Comparison of ENCODE assay signal across 16 cellular contexts in genomic region chr2:202786792-202787191, GRCh38.
DNase-seq lines count a peak whose midpoint lies in the region; ATAC-seq and TF ChIP-seq lines count a peak whose summit lies in the region.
"Had no signal": no experiment of that assay in that cellular context is flagged by ENCODE, and none has a peak within 500 bp of the region (broad histone marks: within the 10 kb centered on the region; RNA-seq: fewer than 3 reads in every experiment).

No MANE protein-coding gene starts in this region.

- POLR2A ChIA-PET in IMR-90 (lab: Charles Lee; ENCODE audit: unreplicated experiment) = no interaction called here

- H3K4me3 Mint-ChIP-seq in endodermal cell (no peak overlapping the region), memory B cell (no peak overlapping the region)
- H3K4me3 Mint-ChIP-seq: B cell; CD4-positive, alpha-beta T cell had no signal

- no peaks in the 10 kb centered on the region for H3K4me1 Mint-ChIP-seq in endodermal cell
- H3K4me1 Mint-ChIP-seq in memory B cell = no peaks in the 10 kb centered on the region
- H3K4me1 Mint-ChIP-seq: B cell had no signal

- no peak overlapping the region for H4K91ac ChIP-seq in IMR-90 (ENCODE audit: insufficient read depth, low read depth, low read length)
- H4K91ac ChIP-seq in neuronal stem cell (ENCODE audit: low read depth, low read length, poor library complexity) = no peak overlapping the region
- no peak overlapping the region for H4K91ac ChIP-seq in trophoblast cell (ENCODE audit: low read depth, low read length)

- H3K23ac ChIP-seq in IMR-90 (ENCODE audit: low read depth, low read length) = no peak overlapping the region
- H3K23ac ChIP-seq in neuronal stem cell (ENCODE audit: low read depth, low read length, poor library complexity) = no peak overlapping the region
- H3K23ac ChIP-seq in trophoblast cell (ENCODE audit: low read length) = no peak overlapping the region

- H2AFZ ChIP-seq in IMR-90 (replicated peaks; ENCODE audit: low read length, poor library complexity) (no peak overlapping the region), smooth muscle cell (ENCODE audit: low read depth) (no peak overlapping the region), neuronal stem cell (ENCODE audit: low read length) (no peak overlapping the region), trophoblast cell (ENCODE audit: insufficient read depth, low read length, poor library complexity) (no peak overlapping the region)
- H2AFZ ChIP-seq: GM23248 had no signal

- no peak overlapping the region for H2AK9ac ChIP-seq in IMR-90 (replicated peaks; ENCODE audit: low read depth, low read length, poor library complexity)

- no peak overlapping the region for H3K9ac ChIP-seq in IMR-90 (ENCODE audit: low read depth, low read length)
- H3K9ac ChIP-seq in endodermal cell (ENCODE audit: extremely low read depth, low read length, poor library complexity, severe bottlenecking) = no peak overlapping the region
- no peak overlapping the region for H3K9ac ChIP-seq in smooth muscle cell (ENCODE audit: low read depth)
- H3K9ac ChIP-seq in neuronal stem cell (ENCODE audit: low read depth, low read length, poor library complexity) = no peak overlapping the region
- no peak overlapping the region for H3K9ac ChIP-seq in trophoblast cell (ENCODE audit: low read length)
- H3K9ac ChIP-seq: GM23248 had no signal

- H3K18ac ChIP-seq in IMR-90 (ENCODE audit: low read depth, low read length) = no peak overlapping the region
- H3K18ac ChIP-seq in neuronal stem cell (ENCODE audit: low read length) = no peak overlapping the region
- no peak overlapping the region for H3K18ac ChIP-seq in trophoblast cell (ENCODE audit: low read length)

- H2AK5ac ChIP-seq in IMR-90 (ENCODE audit: low read depth, low read length) (no peak overlapping the region), neuronal stem cell (ENCODE audit: low read depth, low read length) (no peak overlapping the region), trophoblast cell (ENCODE audit: low read length) (no peak overlapping the region)

- no peak overlapping the region for H2BK20ac ChIP-seq in IMR-90 (ENCODE audit: low read depth, low read length)

- H3F3A ChIP-seq in smooth muscle cell (ENCODE audit: low read depth) = peaks cover 8% of the 10 kb centered on the region

- H3K9me3 Mint-ChIP-seq in endodermal cell (no peaks in the 10 kb centered on the region), memory B cell (no peaks in the 10 kb centered on the region)
- H3K9me3 Mint-ChIP-seq: CD4-positive, alpha-beta T cell had no signal

- H3K4me1 ChIP-seq in IMR-90 (ENCODE audit: control insufficient read depth, insufficient read depth, low read length) (no peaks in the 10 kb centered on the region), endodermal cell (ENCODE audit: control insufficient read depth, insufficient read depth, low read length) (no peaks in the 10 kb centered on the region), smooth muscle cell (ENCODE audit: low read depth) (peaks cover 14% of the 10 kb centered on the region), neuronal stem cell (ENCODE audit: control insufficient read depth in 2 of 2, insufficient read depth in 1 of 2, low read depth in 1 of 2, low read length in 2 of 2) (peaks cover 0 to 3% of the 10 kb centered on the region in 2 donors), trophoblast cell (ENCODE audit: control insufficient read depth in 1 of 2, insufficient read depth in 2 of 2, low read length in 2 of 2) (peaks cover 0 to 9% of the 10 kb centered on the region in 2 experiments)

- H3K4me2 ChIP-seq in IMR-90 (ENCODE audit: low read depth, low read length) (no peak overlapping the region), smooth muscle cell (peak overlapping the region; percentile 31), neuronal stem cell (ENCODE audit: insufficient read depth, low read length, poor library complexity, severe bottlenecking) (no peak overlapping the region), trophoblast cell (ENCODE audit: low read length) (no peak overlapping the region)

- H3K4ac ChIP-seq in IMR-90 (ENCODE audit: low read depth, low read length) (no peak overlapping the region), neuronal stem cell (ENCODE audit: low read length) (no peak overlapping the region), trophoblast cell (ENCODE audit: low read depth, low read length) (no peak overlapping the region)

- H3K79me2 ChIP-seq in smooth muscle cell (ENCODE audit: low read depth) (no peaks in the 10 kb centered on the region), trophoblast cell (ENCODE audit: control insufficient read depth, insufficient read depth, low read length, poor library complexity) (no peaks in the 10 kb centered on the region)

- in situ Hi-C loops in IMR-90 (cut with MboI; ENCODE audit: low sequenced_read_pairs) = no loop called here

- intact Hi-C loops in IMR-90 (cut with micrococcal nuclease) = no loop called here

- no peak for DNase-seq in IMR-90
- no peak for DNase-seq in endodermal cell
- DNase-seq in memory B cell (ENCODE audit: low spot score in 2 of 2) = no peak
- no peak for DNase-seq in smooth muscle cell (lab: John Stamatoyannopoulos, UW; ENCODE audit: unreplicated experiment)
- DNase-seq in neuronal stem cell (ENCODE audit: low spot score) = no peak
- no peak for DNase-seq in anterior cingulate cortex (lab: John Stamatoyannopoulos, UW)
- DNase-seq in trophoblast cell = no peak
- DNase-seq: C1 segment of cervical spinal cord; Calu3; CD4-positive, alpha-beta T cell; DMS79; GM23248; H7 had no signal

- BruUV-seq in IMR-90 (replicated peaks; lab: Mats Ljungman, UMichigan) = no TSS peak

- H2BK12ac ChIP-seq in neuronal stem cell (ENCODE audit: low read length) = no peak overlapping the region
- no peak overlapping the region for H2BK12ac ChIP-seq in trophoblast cell (ENCODE audit: low read length)

- WGBS in IMR-90 (ENCODE audit: extremely low coverage in 2 of 2, insufficient read length in 1 of 2), 2 experiments = 92% methylated on average over 2 of the region's 2 CpGs; no CpG with 5 or more reads in 1 of the 2 experiments
- 92 to 93% methylated on average over 2 of the region's 2 CpGs for WGBS in endodermal cell (ENCODE audit: insufficient coverage in 1 of 2, insufficient read length in 1 of 2), 2 experiments
- 34% methylated on average over 2 of the region's 2 CpGs for WGBS in smooth muscle cell (ENCODE audit: low lambda C conversion rate)
- no CpG with 5 or more reads among the region's 2 CpGs for WGBS in neuronal stem cell (ENCODE audit: extremely low coverage in 2 of 2, insufficient read length in 2 of 2, insufficient replicate concordance in 1 of 2), 2 donors
- no CpG with 5 or more reads among the region's 2 CpGs for WGBS in trophoblast cell (ENCODE audit: extremely low coverage, insufficient coverage, insufficient read length)

- H4K20me1 ChIP-seq in IMR-90 (ENCODE audit: insufficient read depth, low read length) = no peaks in the 10 kb centered on the region
- no peaks in the 10 kb centered on the region for H4K20me1 ChIP-seq in smooth muscle cell (ENCODE audit: low read depth)

- ATAC-seq in IMR-90 (ENCODE audit: low read depth) = 0 out of 2 replicates have a peak, but pooled peaks have one; percentile 21
- no peak for ATAC-seq in memory B cell (ENCODE audit: low read depth)
- ATAC-seq: GM12878 had no signal

- CTCF ChIA-PET in IMR-90 (lab: Yijun Ruan, JAX) = no interaction called here

- H3K9me3 ChIP-seq in IMR-90 (ENCODE audit: control insufficient read depth, insufficient read depth, low read length) (no peaks in the 10 kb centered on the region), endodermal cell (ENCODE audit: control insufficient read depth, low read length) (no peaks in the 10 kb centered on the region), smooth muscle cell (replicated peaks; ENCODE audit: low read depth) (no peaks in the 10 kb centered on the region), neuronal stem cell (replicated peaks in 1 of 2; ENCODE audit: control insufficient read depth in 2 of 2, insufficient read depth in 1 of 2, low read depth in 1 of 2, low read length in 2 of 2) (no peaks in the 10 kb centered on the region), trophoblast cell (ENCODE audit: insufficient read depth, low read depth, low read length) (no peaks in the 10 kb centered on the region)

- H2BK120ac ChIP-seq in IMR-90 (ENCODE audit: low read depth, low read length) (no peak overlapping the region), neuronal stem cell (ENCODE audit: low read depth, low read length) (no peak overlapping the region), trophoblast cell (ENCODE audit: insufficient read depth, low read length, poor library complexity) (no peak overlapping the region)

- no peaks in the 10 kb centered on the region for H3K79me1 ChIP-seq in IMR-90 (ENCODE audit: low read depth in 1 of 2, low read length in 2 of 2)
- H3K79me1 ChIP-seq in neuronal stem cell (ENCODE audit: low read depth, low read length) = no peaks in the 10 kb centered on the region
- H3K79me1 ChIP-seq in trophoblast cell (ENCODE audit: low read length) = no peaks in the 10 kb centered on the region

- H3K4me3 ChIP-seq in IMR-90 (ENCODE audit: insufficient read depth, low read depth, low read length) (no peak overlapping the region), endodermal cell (ENCODE audit: low read length) (no peak overlapping the region), smooth muscle cell (no peak overlapping the region), neuronal stem cell (ENCODE audit: low read length in 2 of 2) (no peak overlapping the region), trophoblast cell (ENCODE audit: low read depth, low read length) (no peak overlapping the region)
- H3K4me3 ChIP-seq: GM12878, GM23248 had no signal

- H3K36me3 Mint-ChIP-seq in endodermal cell (ENCODE audit: low read depth) = peaks cover 44% of the 10 kb centered on the region
- peaks cover 34% of the 10 kb centered on the region for H3K36me3 Mint-ChIP-seq in memory B cell

- H3K27ac ChIP-seq in IMR-90 (ENCODE audit: insufficient read depth, low read length) (no peak overlapping the region), endodermal cell (ENCODE audit: low read depth, low read length) (peak overlapping the region; percentile 19), smooth muscle cell (ENCODE audit: low read depth) (peak overlapping the region; percentile 43), neuronal stem cell (replicated peaks; ENCODE audit: low read length) (no peak overlapping the region), trophoblast cell (ENCODE audit: low read depth, low read length) (no peak overlapping the region)
- H3K27ac ChIP-seq: GM23248, HL-60 had no signal

- H2BK15ac ChIP-seq in IMR-90 (ENCODE audit: low read depth, low read length) (no peak overlapping the region), neuronal stem cell (ENCODE audit: low read length) (no peak overlapping the region)

- H3K9me1 ChIP-seq in IMR-90 (ENCODE audit: insufficient read depth, low read length) = no peaks in the 10 kb centered on the region; the same call in 1 of the 2 replicates

- H4K12ac ChIP-seq in trophoblast cell (ENCODE audit: low read depth, low read length) = no peak overlapping the region

- H3K27me3 ChIP-seq in IMR-90 (ENCODE audit: control insufficient read depth, insufficient read depth, low read length) (no peaks in the 10 kb centered on the region), endodermal cell (ENCODE audit: control insufficient read depth, insufficient read depth, low read length, poor library complexity, severe bottlenecking) (no peaks in the 10 kb centered on the region), smooth muscle cell (ENCODE audit: low read depth) (no peaks in the 10 kb centered on the region), neuronal stem cell (ENCODE audit: control insufficient read depth in 3 of 3, insufficient read depth in 3 of 3, low read depth in 1 of 3, low read length in 3 of 3) (no peaks in the 10 kb centered on the region), trophoblast cell (ENCODE audit: insufficient read depth, low read length) (no peaks in the 10 kb centered on the region)

- dilution Hi-C loops in IMR-90 (cut with HindIII; ENCODE audit: low sequenced_read_pairs, unreplicated experiment) = no loop called here

- H4K5ac ChIP-seq in IMR-90 (ENCODE audit: low read depth, low read length) = no peak overlapping the region

- H3K36me3 ChIP-seq in IMR-90 (ENCODE audit: control insufficient read depth, insufficient read depth, low read length) = 0 out of 2 replicates have a peak, but pooled peaks cover 3% of the 10 kb centered on the region
- H3K36me3 ChIP-seq in endodermal cell (ENCODE audit: control insufficient read depth, insufficient read depth, low read length) = peaks cover 36% of the 10 kb centered on the region
- no peaks in the 10 kb centered on the region for H3K36me3 ChIP-seq in smooth muscle cell (ENCODE audit: low read depth)
- peaks cover 0 to 71% of the 10 kb centered on the region in 2 donors for H3K36me3 ChIP-seq in neuronal stem cell (replicated peaks in 1 of 2; ENCODE audit: control insufficient read depth in 2 of 2, insufficient read depth in 2 of 2, low read length in 2 of 2)
- no peaks in the 10 kb centered on the region for H3K36me3 ChIP-seq in trophoblast cell (ENCODE audit: control insufficient read depth in 1 of 2, insufficient read depth in 2 of 2, low read length in 2 of 2)

- no peak for TF ChIP-seq POLR2A in IMR-90 (IDR thresholded peaks at IDR 0.05; ENCODE audit: low read depth, low read length)

- TF ChIP-seq CTCF in IMR-90 (conservative IDR thresholded peaks at IDR 0.05; ENCODE audit: low read depth, low read length) (no peak), endodermal cell (conservative IDR thresholded peaks at IDR 0.05) (no peak), smooth muscle cell (IDR thresholded peaks at IDR 0.05; ENCODE audit: borderline replicate concordance, insufficient read depth, poor library complexity, severe bottlenecking) (no peak)

- H4K8ac ChIP-seq in IMR-90 (ENCODE audit: low read depth in 2 of 2, low read length in 2 of 2) = no peak overlapping the region
- no peak overlapping the region for H4K8ac ChIP-seq in neuronal stem cell (ENCODE audit: low read depth, low read length)
- H4K8ac ChIP-seq in trophoblast cell (ENCODE audit: low read depth, low read length) = no peak overlapping the region

- H3K56ac ChIP-seq in IMR-90 (ENCODE audit: extremely low read depth, insufficient read depth, low read length) = no peak overlapping the region

- H3K14ac ChIP-seq in IMR-90 (replicated peaks; ENCODE audit: low read depth, low read length) = no peak overlapping the region
- H3K14ac ChIP-seq in neuronal stem cell (ENCODE audit: low read length) = no peak overlapping the region
- no peak overlapping the region for H3K14ac ChIP-seq in trophoblast cell (ENCODE audit: low read length)

- no peak overlapping the region for H3K27ac Mint-ChIP-seq in endodermal cell
- H3K27ac Mint-ChIP-seq in memory B cell = peak overlapping the region; percentile 18
- H3K27ac Mint-ChIP-seq: B cell; CD4-positive, alpha-beta T cell had no signal

- H2BK5ac ChIP-seq in IMR-90 (ENCODE audit: low read depth, low read length, poor library complexity, severe bottlenecking) = no peak overlapping the region
- H2BK5ac ChIP-seq in neuronal stem cell (ENCODE audit: low read length) = no peak overlapping the region
- no peak overlapping the region for H2BK5ac ChIP-seq in trophoblast cell (ENCODE audit: low read depth, low read length, poor library complexity)

- H3K27me3 Mint-ChIP-seq in endodermal cell (ENCODE audit: insufficient read depth) (no peaks in the 10 kb centered on the region), memory B cell (no peaks in the 10 kb centered on the region)
- H3K27me3 Mint-ChIP-seq: B cell; CD4-positive, alpha-beta T cell had no signal

- TF ChIP-seq RAD21 in IMR-90 (IDR thresholded peaks at IDR 0.05; ENCODE audit: low read length) = no peak

Comparison
In these comparisons a context has a peak if more than half of its experiments do, and no peak if none do; other contexts are left out.
1. H3K27ac ChIP-seq: peak in endodermal cell (single experiment) and smooth muscle cell (single experiment); none in IMR-90 (single experiment), neuronal stem cell (single experiment) and trophoblast cell (single experiment).